Comparison of ENCODE assay signal across 25 cellular contexts in the genomic region with DNA sequence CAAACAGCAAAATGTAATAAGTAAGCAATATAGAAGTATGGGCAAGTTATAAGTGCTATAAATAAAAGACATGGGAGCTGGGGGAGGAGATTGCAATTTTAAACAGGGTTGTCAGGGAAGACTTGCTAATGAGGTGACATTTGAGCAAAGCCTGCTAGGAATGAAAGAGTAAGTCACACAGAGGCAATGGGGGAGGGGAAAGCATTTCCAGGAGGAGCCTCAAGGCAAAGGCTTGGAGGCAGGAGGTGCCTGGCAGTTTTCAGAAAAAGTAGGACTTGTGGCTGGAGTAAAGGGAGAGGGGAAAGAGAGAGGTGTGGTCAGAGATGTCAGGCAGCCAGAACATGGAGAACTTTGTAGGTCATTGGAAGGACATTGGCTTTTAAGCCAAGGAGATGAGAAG.
"Had no signal": no experiment of that assay in that cellular context is flagged by ENCODE, and none has a peak within 500 bp of the region (broad histone marks: within the 10 kb centered on the region; RNA-seq: fewer than 3 reads in every experiment).

No MANE protein-coding gene starts in this region.

- H3K36me3 ChIP-seq: left ventricle myocardium inferior, right lobe of liver, tibial artery, uterus had no signal

- H3K9me3 ChIP-seq: left ventricle myocardium inferior, right lobe of liver, tibial artery, uterus had no signal

- H3K4me2 ChIP-seq: hepatocyte had no signal

- H3K9ac ChIP-seq: parathyroid adenoma had no signal

- H3K4me3 ChIP-seq: hepatocyte, left ventricle myocardium inferior, right lobe of liver, skin epidermis, tibial artery, uterus had no signal

- DNase-seq: activated CD4-positive, alpha-beta T cell treated with anti-CD3 and anti-CD28 coated beads, Interleukin-2, amount 10 ng/mL, durations not matched to agents 7 days and 5 days; activated CD4-positive, CD25-positive, alpha-beta regulatory T cell treated with anti-CD3 and anti-CD28 coated beads, Interleukin-2, amount 50 U/mL, for 72 hours; activated CD8-positive, alpha-beta T cell treated with anti-CD3 and anti-CD28 coated beads, Interleukin-2, amount 10 ng/mL, durations not matched to agents 7 days and 5 days; activated gamma-delta T cell; aorta; central memory CD4-positive, alpha-beta T cell; dermis blood vessel endothelial cell; effector CD8-positive, alpha-beta T cell; foreskin keratinocyte; glutamatergic neuron; immature natural killer cell; kidney glomerular epithelial cell; left ventricle myocardium inferior; nucleus accumbens; right lobe of liver; stimulated activated CD4-positive, alpha-beta T cell treated with anti-CD3 and anti-CD28 coated beads, Interleukin-1b, Interleukin-23, amount 100 ng/mL, for 48 hours; stimulated activated naive CD8-positive, alpha-beta T cell treated with anti-CD3 and anti-CD28 coated beads, Interleukin-15, amount 100 ng/mL, for 72 hours; tibial artery; uterus had no signal

- H3K4me3 Mint-ChIP-seq: activated CD4-positive, alpha-beta T cell treated with anti-CD3 and anti-CD28 coated beads, Interleukin-2, amount 10 ng/mL, durations not matched to agents 7 days and 5 days; activated CD8-positive, alpha-beta T cell treated with anti-CD3 and anti-CD28 coated beads, Interleukin-2, amount 10 ng/mL, durations not matched to agents 7 days and 5 days; activated T-helper 1 cell treated with anti-CD3 and anti-CD28 coated beads, Interleukin-12 subunit alpha, Interleukin-12 subunit beta, Interleukin-2, Interleukin-4 antibody, amounts not matched to agents 30 ng/mL and 10 ng/mL and 1 ng/mL, durations not matched to agents 14 hours and 24 hours and 36 hours; nephron; stimulated activated naive CD8-positive, alpha-beta T cell treated with anti-CD3 and anti-CD28 coated beads, Interleukin-15, amount 100 ng/mL, for 72 hours had no signal

- H3K27me3 ChIP-seq: foreskin keratinocyte, hepatocyte, right lobe of liver, tibial artery, uterus had no signal

- H3K27ac ChIP-seq: foreskin keratinocyte, hepatocyte, left ventricle myocardium inferior, parathyroid adenoma, right lobe of liver, skin epidermis, tibial artery, uterus had no signal

- H3K9me3 Mint-ChIP-seq: activated CD4-positive, alpha-beta T cell treated with anti-CD3 and anti-CD28 coated beads, Interleukin-2, amount 10 ng/mL, durations not matched to agents 7 days and 5 days; activated naive CD4-positive, alpha-beta T cell treated with anti-CD3 and anti-CD28 coated beads, Interleukin-2, amount 50 U/mL, for 24 hours; activated T-helper 1 cell treated with anti-CD3 and anti-CD28 coated beads, Interleukin-12 subunit alpha, Interleukin-12 subunit beta, Interleukin-2, Interleukin-4 antibody, amounts not matched to agents 30 ng/mL and 10 ng/mL and 1 ng/mL, durations not matched to agents 14 hours and 24 hours and 36 hours; immature natural killer cell; nephron; stimulated activated naive CD8-positive, alpha-beta T cell treated with anti-CD3 and anti-CD28 coated beads, Interleukin-15, amount 100 ng/mL, for 72 hours had no signal

- H3K27ac Mint-ChIP-seq: activated CD4-positive, alpha-beta T cell treated with anti-CD3 and anti-CD28 coated beads, Interleukin-2, amount 10 ng/mL, durations not matched to agents 7 days and 5 days; activated CD8-positive, alpha-beta T cell treated with anti-CD3 and anti-CD28 coated beads, Interleukin-2, amount 10 ng/mL, durations not matched to agents 7 days and 5 days; activated T-helper 1 cell treated with anti-CD3 and anti-CD28 coated beads, Interleukin-12 subunit alpha, Interleukin-12 subunit beta, Interleukin-2, Interleukin-4 antibody, amounts not matched to agents 30 ng/mL and 10 ng/mL and 1 ng/mL, durations not matched to agents 14 hours and 24 hours and 36 hours; nephron; stimulated activated naive CD8-positive, alpha-beta T cell treated with anti-CD3 and anti-CD28 coated beads, Interleukin-15, amount 100 ng/mL, for 72 hours had no signal

- H3K4me1 ChIP-seq: foreskin keratinocyte, parathyroid adenoma, right lobe of liver, uterus had no signal

- H3K79me2 ChIP-seq: hepatocyte, parathyroid adenoma had no signal

- H3K36me3 Mint-ChIP-seq: activated naive CD4-positive, alpha-beta T cell treated with anti-CD3 and anti-CD28 coated beads, Interleukin-2, amount 50 U/mL, for 24 hours had no signal

- ATAC-seq: activated CD8-positive, alpha-beta T cell treated with anti-CD3 and anti-CD28 coated beads, Interleukin-2, amount 10 ng/mL, durations not matched to agents 7 days and 5 days; foreskin keratinocyte; right lobe of liver; stimulated activated naive CD8-positive, alpha-beta T cell treated with anti-CD3 and anti-CD28 coated beads, Interleukin-15, amount 100 ng/mL, for 72 hours had no signal
